2 cellular contexts compared by ENCODE assay signal in genomic region chr16:23803591-23804123, GRCh38.
TF ChIP-seq lines count a peak whose summit lies in the region.

No MANE protein-coding gene starts in this region.

TF ChIP-seq in WTC11, 78 proteins besides CTCF, POLR2A, EP300 and RAD21:
- TF ChIP-seq ZNF281 (CRISPR knock-in tag; IDR thresholded peaks at IDR 0.05) (no peak), GABPB1 (CRISPR knock-in tag; IDR thresholded peaks at IDR 0.05) (no peak), IRF1 (CRISPR knock-in tag; IDR thresholded peaks at IDR 0.05) (no peak), ATF1 (CRISPR knock-in tag; IDR thresholded peaks at IDR 0.05) (no peak), RORB (CRISPR knock-in tag; IDR thresholded peaks at IDR 0.05) (no peak), ZNF671 (CRISPR knock-in tag; IDR thresholded peaks at IDR 0.05) (no peak), ZNF512 (CRISPR knock-in tag; IDR thresholded peaks at IDR 0.05; ENCODE audit: borderline replicate concordance) (no peak), SMAD4 (CRISPR knock-in tag; IDR thresholded peaks at IDR 0.05) (no peak), FOXJ3 (CRISPR knock-in tag; IDR thresholded peaks at IDR 0.05; ENCODE audit: borderline replicate concordance) (no peak), ZBTB21 (CRISPR knock-in tag; IDR thresholded peaks at IDR 0.05; ENCODE audit: borderline replicate concordance) (no peak)

TF ChIP-seq in HepG2, 621 proteins besides CTCF, POLR2A, EP300 and RAD21:
- TF ChIP-seq POGK (CRISPR knock-in tag; conservative IDR thresholded peaks at IDR 0.05) (no peak), STAG1 (CRISPR knock-in tag; IDR thresholded peaks at IDR 0.05) (peak; percentile 71), SMC3 (IDR thresholded peaks at IDR 0.05; ENCODE audit: low read length) (peak; percentile 44; the same call in 1 of the 2 replicates), ZKSCAN8 (CRISPR knock-in tag; IDR thresholded peaks at IDR 0.05; ENCODE audit: borderline replicate concordance) (no peak), SIN3B (IDR thresholded peaks at IDR 0.05; ENCODE audit: low read length) (no peak)
